In genomic region chr14:99941211-99941610, GRCh38 we compare ENCODE assay signal across 7 cellular contexts.
"Had no signal": no experiment of that assay in that cellular context is flagged by ENCODE, and none has a peak within 500 bp of the region (broad histone marks: within the 10 kb centered on the region; RNA-seq: fewer than 3 reads in every experiment).

No MANE protein-coding gene starts in this region.

- FAIRE-seq: G401.6, GM12878, GM12891, GM18507, GM19239 had no signal

- H3K4me3 ChIP-seq: GM12878 had no signal

- DNase-seq: GDM1, GF-D8 had no signal

- ATAC-seq: GM12878 had no signal
